ENCODE assay signal across 15 cellular contexts in genomic region chr4:65580551-65580950, GRCh38.
DNase-seq lines count a peak whose midpoint lies in the region; ATAC-seq, FAIRE-seq and TF ChIP-seq lines count a peak whose summit lies in the region.
"Had no signal": no experiment of that assay in that cellular context is flagged by ENCODE, and none has a peak within 500 bp of the region (broad histone marks: within the 10 kb centered on the region; RNA-seq: fewer than 3 reads in every experiment).

No MANE protein-coding gene starts in this region.

- no peak overlapping the region for H2AFZ ChIP-seq in endothelial cell of umbilical vein (ENCODE audit: low read depth, low read length)

- H3K4me1 ChIP-seq in endothelial cell of umbilical vein (ENCODE audit: control insufficient read depth, extremely low read depth, insufficient read depth, low read length): no peaks in the 10 kb centered on the region
- H3K4me1 ChIP-seq: stomach had no signal

- intact Hi-C loops in endothelial cell of umbilical vein (cut with micrococcal nuclease): no loop called here

- H3K9me1 ChIP-seq in endothelial cell of umbilical vein (replicated peaks; ENCODE audit: control insufficient read depth, extremely low read depth, insufficient read depth, low read length): no peaks in the 10 kb centered on the region

- peak overlapping the region; percentile 54 for H3K27ac Mint-ChIP-seq in osteocyte (ENCODE audit: unreplicated experiment)
- H3K27ac Mint-ChIP-seq: HFFc6 had no signal

- H3K79me2 ChIP-seq in endothelial cell of umbilical vein (ENCODE audit: control insufficient read depth, insufficient read depth, low read length): no peaks in the 10 kb centered on the region

- no peaks in the 10 kb centered on the region for H3K27me3 Mint-ChIP-seq in osteocyte (ENCODE audit: unreplicated experiment)

- dilution Hi-C loops in endothelial cell of umbilical vein (cut with MboI; ENCODE audit: extremely low pct_ligation_motif_present, low sequenced_read_pairs): no loop called here

- H3K27me3 ChIP-seq in endothelial cell of umbilical vein (ENCODE audit: control insufficient read depth in 2 of 2, insufficient read depth in 2 of 2, low read length in 2 of 2): no peaks in the 10 kb centered on the region
- H3K27me3 ChIP-seq: stomach had no signal

- ATAC-seq in HG03520 (IDR thresholded peaks at IDR 0.05; ENCODE audit: unreplicated experiment) (no peak), GM21515 (IDR thresholded peaks at IDR 0.05; ENCODE audit: unreplicated experiment) (no peak)
- ATAC-seq: left ventricle myocardium superior had no signal

- DNase-seq in DMS 273 (lab: John Stamatoyannopoulos, UW; ENCODE audit: unreplicated experiment): peak; percentile 2
- no peak for DNase-seq in DMS 273 treated with DMSO at 0.1 percent for 48 hours (lab: John Stamatoyannopoulos, UW)
- DNase-seq in OCI-M1 (lab: John Stamatoyannopoulos, UW): peak; percentile 40
- DNase-seq in endothelial cell of umbilical vein (ENCODE audit: low read depth, low spot score): no peak
- no peak for DNase-seq in osteocyte (ENCODE audit: extremely low spot score, unreplicated experiment)
- no peak for DNase-seq in GM10248 (ENCODE audit: extremely low spot score)
- DNase-seq: 8988T; activated naive CD4-positive, alpha-beta T cell; caudate nucleus; HFFc6; left ventricle myocardium superior; NCI-H2107; stomach had no signal

- POLR2A ChIA-PET in endothelial cell of umbilical vein (lab: Charles Lee): no interaction called here
- POLR2A ChIA-PET in GM10248 (lab: Yijun Ruan, JAX): no interaction called here

- no peaks in the 10 kb centered on the region for H3K36me3 ChIP-seq in endothelial cell of umbilical vein (ENCODE audit: control insufficient read depth in 2 of 2, extremely low read depth in 1 of 2, insufficient read depth in 2 of 2, low read length in 2 of 2)
- H3K36me3 ChIP-seq: stomach had no signal

- no peaks in the 10 kb centered on the region for H3K9me3 Mint-ChIP-seq in osteocyte (ENCODE audit: unreplicated experiment)
- H3K9me3 Mint-ChIP-seq: HFFc6 had no signal

- H3K4me3 Mint-ChIP-seq in osteocyte (ENCODE audit: unreplicated experiment): no peak overlapping the region
- H3K4me3 Mint-ChIP-seq: HFFc6 had no signal

- H3K4me3 ChIP-seq in endothelial cell of umbilical vein (replicated peaks in 1 of 3; ENCODE audit: insufficient read depth in 1 of 3, low read depth in 1 of 3, low read length in 3 of 3): no peak overlapping the region
- H3K4me3 ChIP-seq: stomach had no signal

- peaks cover 26% of the 10 kb centered on the region for H3K36me3 Mint-ChIP-seq in osteocyte (ENCODE audit: unreplicated experiment)

- CTCF ChIA-PET in endothelial cell of umbilical vein (lab: Charles Lee) (no interaction called here), GM10248 (lab: Yijun Ruan, JAX) (no interaction called here)

- H3K4me1 Mint-ChIP-seq in osteocyte (ENCODE audit: unreplicated experiment): peaks cover 42% of the 10 kb centered on the region

- H3K27ac ChIP-seq in endothelial cell of umbilical vein (ENCODE audit: insufficient read depth, low read depth, low read length): no peak overlapping the region
- H3K27ac ChIP-seq: stomach had no signal

- no peak overlapping the region for H3K9ac ChIP-seq in endothelial cell of umbilical vein (replicated peaks; ENCODE audit: extremely low read depth, insufficient read depth, low read length)

- FAIRE-seq in endothelial cell of umbilical vein (lab: Jason Lieb, UNC): peak; percentile 53

- no peaks in the 10 kb centered on the region for H3K9me3 ChIP-seq in endothelial cell of umbilical vein (replicated peaks; ENCODE audit: control insufficient read depth, insufficient read depth, low read length)
- H3K9me3 ChIP-seq: stomach had no signal

- TF ChIP-seq CTCF in endothelial cell of umbilical vein (IDR thresholded peaks at IDR 0.05; ENCODE audit: extremely low read depth in 1 of 2, insufficient read depth in 1 of 2, low read depth in 1 of 2, low read length in 2 of 2) (no peak), osteocyte (IDR thresholded peaks at IDR 0.05) (peak; percentile 44), GM10248 (IDR thresholded peaks at IDR 0.05; ENCODE audit: control extremely low read depth, extremely low read depth, low read depth, missing control alignments) (no peak)

- H4K20me1 ChIP-seq in endothelial cell of umbilical vein (replicated peaks; ENCODE audit: control insufficient read depth, extremely low read depth, insufficient read depth, low read length): no peaks in the 10 kb centered on the region

- TF ChIP-seq POLR2A in endothelial cell of umbilical vein (IDR thresholded peaks at IDR 0.05; ENCODE audit: low read depth, low read length): no peak

- H3K4me2 ChIP-seq in endothelial cell of umbilical vein (ENCODE audit: insufficient read depth, low read length): no peak overlapping the region

- no TSS peak for BruUV-seq in endothelial cell of umbilical vein (replicated peaks; lab: Mats Ljungman, UMichigan)

TF ChIP-seq in endothelial cell of umbilical vein, 7 proteins besides CTCF, POLR2A, EP300 and RAD21:
- TF ChIP-seq POLR2AphosphoS5 (IDR thresholded peaks at IDR 0.05; ENCODE audit: insufficient read depth, low read depth, low read length): no peak
- TF ChIP-seq FOS (IDR thresholded peaks at IDR 0.05; ENCODE audit: borderline replicate concordance, insufficient read depth, low read length): no peak
- no peak for TF ChIP-seq JUN (IDR thresholded peaks at IDR 0.05; ENCODE audit: borderline replicate concordance, insufficient read depth, insufficient read length, low read depth)
- no peak for TF ChIP-seq EZH2 (IDR thresholded peaks at IDR 0.05; ENCODE audit: borderline replicate concordance, low read depth, low read length, severe bottlenecking)
- no peak for TF ChIP-seq MYC (IDR thresholded peaks at IDR 0.05; ENCODE audit: low read depth, low read length)
- no peak for TF ChIP-seq GATA2 (IDR thresholded peaks at IDR 0.05; ENCODE audit: insufficient read depth, insufficient read length, low read depth, low read length)
- no peak for TF ChIP-seq MAX (IDR thresholded peaks at IDR 0.05; ENCODE audit: insufficient read depth, insufficient read length)

Comparison
In these comparisons a context has a peak if more than half of its experiments do, and no peak if none do; other contexts are left out.
1. DNase-seq: peak in DMS 273 (single experiment) and OCI-M1 (single experiment); none in DMS 273 treated with DMSO at 0.1 percent for 48 hours (single experiment), endothelial cell of umbilical vein (single experiment), osteocyte (single experiment) and GM10248 (single experiment).